ENCODE assay signal across 13 cellular contexts in the genomic region with DNA sequence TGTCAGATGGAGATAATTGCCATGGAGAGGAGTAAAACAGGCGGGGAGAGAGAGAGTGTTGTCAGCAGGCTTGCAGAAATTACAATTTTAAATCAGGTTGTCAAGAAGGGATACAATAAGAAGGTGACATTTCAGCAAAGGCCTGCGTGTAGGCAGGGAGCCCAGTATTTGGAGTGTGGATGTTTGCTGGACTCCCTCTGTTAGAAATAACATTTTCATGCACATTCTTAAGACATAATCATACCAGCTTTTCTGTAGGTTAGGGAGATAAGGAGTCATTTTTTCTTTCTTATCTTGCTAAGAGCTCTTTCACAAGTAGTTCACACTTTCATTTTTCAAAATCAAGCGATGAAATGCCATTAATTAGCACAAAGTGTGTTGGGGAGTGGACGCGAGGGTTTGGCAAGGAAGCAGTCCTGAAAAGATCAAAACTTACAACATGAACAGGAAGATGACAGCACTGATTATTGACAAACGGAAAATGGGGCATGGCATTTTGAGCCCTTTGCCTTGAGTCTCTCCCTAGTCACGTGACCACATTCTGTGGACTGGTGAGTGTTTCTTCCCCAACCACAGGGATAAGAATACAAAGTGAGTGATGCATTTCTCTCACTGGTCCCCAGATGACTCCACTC.
DNase-seq lines count a peak whose midpoint lies in the region; ATAC-seq, FAIRE-seq and TF ChIP-seq lines count a peak whose summit lies in the region.
"Had no signal": no experiment of that assay in that cellular context is flagged by ENCODE, and none has a peak within 500 bp of the region (broad histone marks: within the 10 kb centered on the region; RNA-seq: fewer than 3 reads in every experiment).

No MANE protein-coding gene starts in this region.

- TF ChIP-seq EP300 in H1 (IDR thresholded peaks at IDR 0.05; ENCODE audit: borderline replicate concordance in 1 of 2, low read depth in 2 of 2, low read length in 2 of 2), result no peak

- ATAC-seq in omental fat pad (ENCODE audit: low FRiP score), result peak; percentile 35
- no peak for ATAC-seq in GM18519 (IDR thresholded peaks at IDR 0.05; ENCODE audit: low FRiP score, unreplicated experiment)

- no peaks in the 10 kb centered on the region for H3K79me2 ChIP-seq in OCI-LY7 (ENCODE audit: insufficient read depth, low read depth, low read length)
- H3K79me2 ChIP-seq in H1 (ENCODE audit: control insufficient read depth in 1 of 2, insufficient read depth in 2 of 2, low read length in 2 of 2), result no peaks in the 10 kb centered on the region
- H3K79me2 ChIP-seq: hepatocyte had no signal

- no peak overlapping the region for H2BK15ac ChIP-seq in H1 (ENCODE audit: low read length)

- no peak overlapping the region for H4K91ac ChIP-seq in H1 (replicated peaks; ENCODE audit: insufficient read length, low read length)

- no peaks in the 10 kb centered on the region for H3K79me1 ChIP-seq in H1 (ENCODE audit: low read depth, low read length)

- H3K36me3 ChIP-seq in OCI-LY7 (ENCODE audit: insufficient read depth, low read length), result no peaks in the 10 kb centered on the region
- H3K36me3 ChIP-seq in H1 (ENCODE audit: control insufficient read depth in 2 of 4, insufficient read depth in 4 of 4, low read length in 3 of 4), result no peaks in the 10 kb centered on the region

- H2BK20ac ChIP-seq in H1 (ENCODE audit: low read length), result no peak overlapping the region

- H3K4me2 ChIP-seq in OCI-LY7 (ENCODE audit: low read length) (peak overlapping the region; percentile 98), H1 (ENCODE audit: insufficient read depth in 1 of 2, low read depth in 2 of 2, low read length in 2 of 2) (no peak overlapping the region)

- no peak for TF ChIP-seq RAD21 in H1 (IDR thresholded peaks at IDR 0.05 in 1 of 2, conservative IDR thresholded peaks at IDR 0.05 in 1 of 2; ENCODE audit: low read depth in 2 of 2, low read length in 2 of 2)

- no peak overlapping the region for H2BK5ac ChIP-seq in H1 (ENCODE audit: low read depth, low read length)

- POLR2A ChIA-PET in OCI-LY7 (lab: Charles Lee), result interaction anchor here (0.6 to 13.2 kb wide), 11 partner anchors 8 to 51 kb away, joined by 3 to 205 read pairs (median 3); no protein-coding TSS in a partner anchor
- POLR2A ChIA-PET in H1 (lab: Charles Lee; ENCODE audit: partially characterized antibody), result interaction anchor here (1.4 kb wide), 1 partner anchor 16 kb away, joined by 3 read pairs; no protein-coding TSS in a partner anchor

- WGBS in H1 (ENCODE audit: extremely low coverage in 1 of 2, insufficient coverage in 1 of 2, insufficient read length in 1 of 2, insufficient replicate concordance in 2 of 2, low coverage in 1 of 2, low lambda C conversion rate in 2 of 2, missing lambda C conversion rate in 1 of 2), 2 experiments, result 88% methylated on average over 7 of the region's 7 CpGs; no CpG with 5 or more reads in 1 of the 2 experiments

- H4K5ac ChIP-seq in H1 (ENCODE audit: insufficient read length, low read depth, low read length), result no peak overlapping the region

- no peak overlapping the region for H3K56ac ChIP-seq in H1 (replicated peaks; ENCODE audit: insufficient read length, low read depth, low read length)

- H2AK5ac ChIP-seq in H1 (ENCODE audit: low read depth, low read length), result no peak overlapping the region

- BruUV-seq in OCI-LY7 (replicated peaks; lab: Mats Ljungman, UMichigan), result no TSS peak

- H3K9me3 ChIP-seq in OCI-LY7 (ENCODE audit: low read length), result no peaks in the 10 kb centered on the region
- no peaks in the 10 kb centered on the region for H3K9me3 ChIP-seq in H1 (ENCODE audit: insufficient read depth in 2 of 2, low read depth in 1 of 2, low read length in 1 of 2)

- H3K4ac ChIP-seq in H1 (replicated peaks; ENCODE audit: insufficient read length, low read depth, low read length), result no peak overlapping the region

- intact Hi-C loops in OCI-LY7 (cut with micrococcal nuclease; ENCODE audit: unreplicated experiment), result no loop called here

- H3K18ac ChIP-seq in H1 (ENCODE audit: extremely low read depth, low read length), result no peak overlapping the region

- H2BK120ac ChIP-seq in H1 (replicated peaks; ENCODE audit: low read depth, low read length), result no peak overlapping the region

- H3K9me2 ChIP-seq in OCI-LY7 (ENCODE audit: insufficient read depth, low read length), result no peaks in the 10 kb centered on the region

- H2AFZ ChIP-seq in OCI-LY7 (ENCODE audit: low read length) (peak overlapping the region; percentile 78; the same call in 1 of the 2 replicates), H1 (ENCODE audit: low read length) (peak overlapping the region; percentile 22; the same call in 1 of the 2 replicates)
- H2AFZ ChIP-seq: hepatocyte had no signal

- TF ChIP-seq POLR2A in H1 (IDR thresholded peaks at IDR 0.05; ENCODE audit: control extremely low read depth in 1 of 2, low read depth in 2 of 2, low read length in 2 of 2), result no peak

- H4K20me1 ChIP-seq in OCI-LY7 (ENCODE audit: insufficient read depth, low read length) (no peaks in the 10 kb centered on the region), H1 (replicated peaks in 1 of 2; ENCODE audit: control insufficient read depth in 1 of 2, insufficient read depth in 2 of 2, low read length in 2 of 2) (no peaks in the 10 kb centered on the region)

- H3K27ac ChIP-seq in OCI-LY7 (ENCODE audit: low read depth, low read length, poor library complexity, severe bottlenecking), result peak overlapping the region; percentile 68
- H3K27ac ChIP-seq in H1 (ENCODE audit: low read depth, low read length), result no peak overlapping the region

- H3K23me2 ChIP-seq in H1 (ENCODE audit: low read depth, low read length), result no peaks in the 10 kb centered on the region

- TF ChIP-seq CTCF in OCI-LY7 (conservative IDR thresholded peaks at IDR 0.05; ENCODE audit: low read length), result no peak
- no peak for TF ChIP-seq CTCF in H1 (IDR thresholded peaks at IDR 0.05; ENCODE audit: control extremely low read depth in 1 of 3, insufficient read depth in 1 of 3, low read depth in 1 of 3, low read length in 3 of 3)
- no peak for TF ChIP-seq CTCF in omental fat pad (IDR thresholded peaks at IDR 0.05)
- TF ChIP-seq CTCF in GM20000 (IDR thresholded peaks at IDR 0.05; ENCODE audit: extremely low read depth, missing control alignments), result no peak

- no peak overlapping the region for H2BK12ac ChIP-seq in H1 (ENCODE audit: low read depth, low read length)

- no peak overlapping the region for H3K23ac ChIP-seq in H1 (ENCODE audit: insufficient read length)

- no peak overlapping the region for H3K14ac ChIP-seq in H1 (ENCODE audit: insufficient read length)

- CTCF ChIA-PET in OCI-LY7 (lab: Charles Lee; ENCODE audit: unreplicated experiment) (interaction anchor here (0.5 to 1.5 kb wide), 2 partner anchors 11 to 875 kb away, joined by 4 to 5 read pairs; no protein-coding TSS in a partner anchor), H1 (lab: Charles Lee; ENCODE audit: partially characterized antibody) (interaction anchor here (0.6 to 1.3 kb wide), 3 partner anchors 39 to 1778 kb away, joined by 3 read pairs; no protein-coding TSS in a partner anchor)

- DNase-seq in GF-D8 (lab: John Stamatoyannopoulos, UW), result peak; percentile 81
- no peak for DNase-seq in OCI-LY7 (ENCODE audit: low spot score)
- no peak for DNase-seq in H1 (ENCODE audit: low read depth in 1 of 2, low spot score in 2 of 2)
- DNase-seq in omental fat pad (ENCODE audit: low spot score), result no peak
- DNase-seq in GM20000 (ENCODE audit: low spot score), result no peak
- DNase-seq in RPMI8226, result no peak
- no peak for DNase-seq in COLO668 (lab: John Stamatoyannopoulos, UW; ENCODE audit: unreplicated experiment)
- DNase-seq: naive thymus-derived CD4-positive, alpha-beta T cell; NCI-H2029 treated with DMSO at 0.1 percent for 48 hours; Right ventricle myocardium superior; stimulated activated CD4-positive, alpha-beta T cell treated with anti-CD3 and anti-CD28 coated beads, Interleukin-4, amount 100 ng/mL, for 24 hours had no signal

- no peak overlapping the region for H3K9ac ChIP-seq in H1 (replicated peaks in 1 of 4; ENCODE audit: extremely low read depth in 1 of 4, low read depth in 3 of 4, low read length in 3 of 4)

- H4K8ac ChIP-seq in H1 (ENCODE audit: extremely low read depth, insufficient read depth, low read length), result no peak overlapping the region

- H3K4me3 ChIP-seq in OCI-LY7 (ENCODE audit: low read depth, low read length, poor library complexity, severe bottlenecking), result peak overlapping the region; percentile 42
- H3K4me3 ChIP-seq in H1 (ENCODE audit: extremely low read depth in 1 of 4, insufficient read depth in 2 of 4, low read depth in 3 of 4, low read length in 4 of 4), result no peak overlapping the region
- H3K4me3 ChIP-seq: hepatocyte had no signal

- H3K27me3 ChIP-seq in H1 (replicated peaks in 1 of 4; ENCODE audit: control insufficient read depth in 3 of 4, extremely low read depth in 1 of 4, insufficient read depth in 3 of 4, low read length in 3 of 4), result no peaks in the 10 kb centered on the region
- H3K27me3 ChIP-seq: hepatocyte had no signal

- H3K4me1 ChIP-seq in OCI-LY7 (ENCODE audit: insufficient read depth, low read length, poor library complexity, severe bottlenecking) (peaks cover 73% of the 10 kb centered on the region), H1 (replicated peaks in 1 of 4; ENCODE audit: control insufficient read depth in 3 of 4, insufficient read depth in 4 of 4, low read length in 3 of 4) (no peaks in the 10 kb centered on the region)

- FAIRE-seq in H1 (lab: Jason Lieb, UNC), result no peak

TF ChIP-seq in H1, 55 proteins besides CTCF, POLR2A, EP300 and RAD21:
- TF ChIP-seq YY1 (IDR thresholded peaks at IDR 0.05; ENCODE audit: low read depth, low read length) (no peak), CEBPB (IDR thresholded peaks at IDR 0.05; ENCODE audit: low read depth, low read length) (no peak), TAF1 (IDR thresholded peaks at IDR 0.05; ENCODE audit: low read depth, low read length) (no peak), HDAC6 (IDR thresholded peaks at IDR 0.05; ENCODE audit: low read depth, low read length) (no peak), TBP (IDR thresholded peaks at IDR 0.05; ENCODE audit: low read depth, low read length) (no peak), EGR1 (IDR thresholded peaks at IDR 0.05; ENCODE audit: borderline replicate concordance, low read depth, low read length) (no peak), SP1 (IDR thresholded peaks at IDR 0.05; ENCODE audit: low read depth, low read length) (no peak), POLR2AphosphoS5 (IDR thresholded peaks at IDR 0.05; ENCODE audit: low read depth, low read length) (no peak), ASH2L (IDR thresholded peaks at IDR 0.05; ENCODE audit: low read length) (no peak), PHF8 (conservative IDR thresholded peaks at IDR 0.05; ENCODE audit: low read depth, low read length) (no peak), HDAC2 (IDR thresholded peaks at IDR 0.05; ENCODE audit: borderline replicate concordance in 1 of 2, low read depth in 2 of 2, low read length in 2 of 2) (no peak), SUZ12 (IDR thresholded peaks at IDR 0.05; ENCODE audit: low read length) (no peak), GTF2F1 (IDR thresholded peaks at IDR 0.05; ENCODE audit: borderline replicate concordance, low read depth, low read length) (no peak)
- TF ChIP-seq, protein P1, sequence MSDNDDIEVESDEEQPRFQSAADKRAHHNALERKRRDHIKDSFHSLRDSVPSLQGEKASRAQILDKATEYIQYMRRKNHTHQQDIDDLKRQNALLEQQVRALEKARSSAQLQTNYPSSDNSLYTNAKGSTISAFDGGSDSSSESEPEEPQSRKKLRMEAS (IDR thresholded peaks at IDR 0.05), result no peak
